ENCODE assay signal across 33 cellular contexts in the genomic region with DNA sequence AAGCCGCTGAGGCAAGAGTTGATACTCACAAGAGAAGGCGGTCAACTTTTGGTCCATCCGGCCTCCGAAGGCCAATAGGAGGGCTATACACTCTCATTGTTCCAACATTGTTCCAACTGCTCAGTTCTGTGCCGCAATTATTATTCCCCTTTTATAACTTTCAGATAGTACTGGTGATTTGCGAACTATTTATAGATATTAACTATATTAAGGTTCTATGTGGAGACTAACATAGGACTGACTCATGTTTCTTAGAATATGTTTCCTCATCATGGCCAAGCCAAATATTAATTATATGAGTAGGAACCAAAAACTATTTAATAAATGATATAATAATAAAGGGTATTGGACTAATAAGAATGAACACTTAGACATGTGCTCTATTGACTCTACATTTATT.
"Had no signal": no experiment of that assay in that cellular context is flagged by ENCODE, and none has a peak within 500 bp of the region (broad histone marks: within the 10 kb centered on the region; RNA-seq: fewer than 3 reads in every experiment).

No MANE protein-coding gene starts in this region.

- FAIRE-seq: K562 had no signal

- H3K9me3 Mint-ChIP-seq: activated CD8-positive, alpha-beta T cell treated with anti-CD3 and anti-CD28 coated beads for 36 hours; activated naive CD8-positive, alpha-beta T cell treated with anti-CD3 and anti-CD28 coated beads for 36 hours; activated T-cell treated with anti-CD3 and anti-CD28 coated beads, Interleukin-2, amount 50 U/mL, for 72 hours; activated T-helper 17 cell treated with anti-CD3 and anti-CD28 coated beads, Interleukin-2, amount 50 U/mL, for 72 hours had no signal

- H3K4me3 ChIP-seq: K562, Peyer's patch had no signal

- DNase-seq: activated CD4-positive, alpha-beta T cell treated with anti-CD3 and anti-CD28 coated beads for 1 hour; activated CD4-positive, alpha-beta T cell treated with anti-CD3 and anti-CD28 coated beads for 48 hours; activated CD4-positive, CD25-positive, alpha-beta regulatory T cell; activated CD8-positive, alpha-beta T cell treated with anti-CD3 and anti-CD28 coated beads for 36 hours; activated effector memory CD4-positive, alpha-beta T cell treated with anti-CD3 and anti-CD28 coated beads, Interleukin-2, amount 50 U/mL, for 16 hours; activated naive CD4-positive, alpha-beta T cell; activated naive CD4-positive, alpha-beta T cell treated with anti-CD3 and anti-CD28 coated beads, Interleukin-2, amount 50 U/mL, for 16 hours; activated naive CD8-positive, alpha-beta T cell treated with anti-CD3 and anti-CD28 coated beads for 36 hours; activated T-cell treated with anti-CD3 and anti-CD28 coated beads, Interleukin-2, amount 50 U/mL, for 1 hour; activated T-cell treated with anti-CD3 and anti-CD28 coated beads, Interleukin-2, amount 50 U/mL, for 72 hours; amniotic stem cell; aorta; brain microvascular endothelial cell; NCI-H1092 treated with DMSO at 0.1 percent for 48 hours; NCI-H1417; NCI-H146; NCI-H187; NCI-H2029 treated with DMSO at 0.1 percent for 48 hours; NCI-H2107; NCI-H2171; NCI-H510A; NCI-H526; NCI-H748 treated with DMSO at 0.1 percent for 48 hours; NK-92 treated with Interleukin-12 subunit alpha and Interleukin-12 subunit beta, amount 100 ng/mL, for 24 hours; PC-3; Peyer's patch; SW 1271; T1000; WERI-Rb-1 had no signal

- H3K4me3 Mint-ChIP-seq: activated CD8-positive, alpha-beta T cell treated with anti-CD3 and anti-CD28 coated beads for 36 hours; activated naive CD8-positive, alpha-beta T cell treated with anti-CD3 and anti-CD28 coated beads for 36 hours; activated T-cell treated with anti-CD3 and anti-CD28 coated beads, Interleukin-2, amount 50 U/mL, for 72 hours; activated T-helper 17 cell treated with anti-CD3 and anti-CD28 coated beads, Interleukin-2, amount 50 U/mL, for 72 hours had no signal

- H3K9me3 ChIP-seq: Peyer's patch had no signal

- ATAC-seq: activated CD8-positive, alpha-beta T cell treated with anti-CD3 and anti-CD28 coated beads for 36 hours; activated T-cell treated with anti-CD3 and anti-CD28 coated beads, Interleukin-2, amount 50 U/mL, for 72 hours; activated T-helper 17 cell treated with anti-CD3 and anti-CD28 coated beads, Interleukin-2, amount 50 U/mL, for 72 hours; K562; PC-3; Right ventricle myocardium inferior had no signal

- H3K27me3 Mint-ChIP-seq: activated naive CD8-positive, alpha-beta T cell treated with anti-CD3 and anti-CD28 coated beads for 36 hours had no signal

- H3K4me1 Mint-ChIP-seq: activated naive CD8-positive, alpha-beta T cell treated with anti-CD3 and anti-CD28 coated beads for 36 hours; activated T-helper 17 cell treated with anti-CD3 and anti-CD28 coated beads, Interleukin-2, amount 50 U/mL, for 72 hours had no signal

- H3K27me3 ChIP-seq: brain microvascular endothelial cell, Peyer's patch had no signal

- H3K27ac ChIP-seq: brain microvascular endothelial cell, Peyer's patch, RWPE1, WERI-Rb-1 had no signal

- H3K36me3 Mint-ChIP-seq: activated naive CD8-positive, alpha-beta T cell treated with anti-CD3 and anti-CD28 coated beads for 36 hours had no signal

- H3K36me3 ChIP-seq: Peyer's patch had no signal

- H3K27ac Mint-ChIP-seq: activated CD8-positive, alpha-beta T cell treated with anti-CD3 and anti-CD28 coated beads for 36 hours; activated naive CD8-positive, alpha-beta T cell treated with anti-CD3 and anti-CD28 coated beads for 36 hours; activated T-cell treated with anti-CD3 and anti-CD28 coated beads, Interleukin-2, amount 50 U/mL, for 72 hours; activated T-helper 17 cell treated with anti-CD3 and anti-CD28 coated beads, Interleukin-2, amount 50 U/mL, for 72 hours had no signal
